In the genomic region with DNA sequence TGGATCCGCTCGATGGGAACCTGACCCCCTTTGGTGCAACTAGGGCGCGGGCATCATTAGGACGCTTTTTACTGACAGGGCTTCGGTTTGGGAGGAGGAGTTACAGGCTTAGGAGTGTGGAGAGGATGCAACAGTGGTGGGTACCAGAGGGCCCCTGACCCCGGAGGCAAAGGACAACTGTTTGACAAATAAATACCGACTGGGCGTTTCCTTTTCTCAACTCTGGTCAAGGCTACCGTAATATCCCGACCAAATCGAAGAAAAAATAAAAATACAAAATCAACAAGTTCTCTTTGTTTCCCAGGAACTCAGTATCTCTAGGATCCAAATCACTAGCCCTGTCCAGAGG, we compare ENCODE assay signal across 10 cellular contexts. TPM values are rescaled to one million over a fixed set of nuclear protein-coding genes. Genes with fewer than 3 reads are reported as not detected.
DNase-seq lines count a peak whose midpoint lies in the region; ATAC-seq, FAIRE-seq and TF ChIP-seq lines count a peak whose summit lies in the region.
"Had no signal": no experiment of that assay in that cellular context is flagged by ENCODE, and none has a peak within 500 bp of the region (broad histone marks: within the 10 kb centered on the region; RNA-seq: fewer than 3 reads in every experiment).

No MANE protein-coding gene starts in this region.

- in situ Hi-C loops in mammary epithelial cell (cut with MboI; ENCODE audit: low sequenced_read_pairs in 2 of 2) = no loop called here

- peaks cover 11% of the 10 kb centered on the region for H3K4me1 ChIP-seq in mammary epithelial cell (ENCODE audit: insufficient read depth, low read length)
- H3K4me1 ChIP-seq in mesenchymal stem cell (ENCODE audit: control insufficient read depth, insufficient read depth, low read depth, low read length) = peaks cover 14% of the 10 kb centered on the region
- peaks cover 5 to 30% (median 26%) of the 10 kb centered on the region in 4 donors for H3K4me1 ChIP-seq in upper lobe of left lung

- H3K4me3 Mint-ChIP-seq in activated naive CD4-positive, alpha-beta T cell treated with anti-CD3 and anti-CD28 coated beads for 36 hours = peak overlapping the region; percentile 38

- dilution Hi-C loops in mammary epithelial cell (cut with HindIII; ENCODE audit: low sequenced_read_pairs) = no loop called here

- H3K79me2 ChIP-seq in mammary epithelial cell (ENCODE audit: insufficient read depth, low read length) = no peaks in the 10 kb centered on the region

- H3K27me3 ChIP-seq in mammary epithelial cell (ENCODE audit: insufficient read depth, low read length) = peaks cover 34% of the 10 kb centered on the region
- peaks cover 86 to 87% of the 10 kb centered on the region in 2 experiments for H3K27me3 ChIP-seq in mesenchymal stem cell (ENCODE audit: control insufficient read depth in 1 of 2, insufficient read depth in 1 of 2, low read length in 2 of 2)
- H3K27me3 ChIP-seq in upper lobe of left lung = peaks cover 0 to 18% (median 6%) of the 10 kb centered on the region in 4 donors

- ATAC-seq in activated naive CD4-positive, alpha-beta T cell treated with anti-CD3 and anti-CD28 coated beads, Interleukin-2, amount 50 U/mL, for 72 hours = no peak
- ATAC-seq in upper lobe of left lung (ENCODE audit: low FRiP score in 2 of 2) (no peak), HG03565 (IDR thresholded peaks at IDR 0.05; ENCODE audit: unreplicated experiment) (no peak)

- TF ChIP-seq CTCF in mammary epithelial cell (conservative IDR thresholded peaks at IDR 0.05 in 1 of 2, IDR thresholded peaks at IDR 0.05 in 1 of 2; ENCODE audit: extremely low read depth in 1 of 2, insufficient read depth in 1 of 2, low read depth in 1 of 2, low read length in 2 of 2) (no peak), upper lobe of left lung (IDR thresholded peaks at IDR 0.05) (no peak)

- H3K23ac ChIP-seq in mesenchymal stem cell (ENCODE audit: low read length in 2 of 2) = no peak overlapping the region

- no peak overlapping the region for H2BK15ac ChIP-seq in mesenchymal stem cell (ENCODE audit: low read depth, poor library complexity, severe bottlenecking)

- H3K4me1 Mint-ChIP-seq in activated naive CD4-positive, alpha-beta T cell treated with anti-CD3 and anti-CD28 coated beads for 36 hours (ENCODE audit: low read depth) = peaks cover 3% of the 10 kb centered on the region

- peak overlapping the region; percentile 82 for H3K4me2 ChIP-seq in mammary epithelial cell (ENCODE audit: insufficient read depth, low read depth, low read length)
- H3K4me2 ChIP-seq in mesenchymal stem cell (ENCODE audit: low read length, poor library complexity, severe bottlenecking) = peak overlapping the region; percentile 35

- BruUV-seq in mammary epithelial cell (replicated peaks; lab: Mats Ljungman, UMichigan) = no TSS peak

- H3K27ac ChIP-seq in mammary epithelial cell (ENCODE audit: insufficient read depth, low read depth, low read length) (no peak overlapping the region), mesenchymal stem cell (ENCODE audit: low read length, poor library complexity, severe bottlenecking) (no peak overlapping the region), upper lobe of left lung (peak overlapping the region in 3 of 4 donors; percentile 58 to 85 (median 85))

- H2BK12ac ChIP-seq in mesenchymal stem cell (ENCODE audit: low read length in 2 of 2) = no peak overlapping the region

- CTCF ChIA-PET in activated naive CD4-positive, alpha-beta T cell treated with anti-CD3 and anti-CD28 coated beads for 36 hours (lab: Charles Lee) = interaction anchor here (1.1 kb wide), 1 partner anchor 178 kb away, joined by 3 read pairs; no protein-coding TSS in a partner anchor
- CTCF ChIA-PET in mammary epithelial cell (lab: Charles Lee; ENCODE audit: low non-redundant PET) = no interaction called here

- no peak for TF ChIP-seq EP300 in upper lobe of left lung (IDR thresholded peaks at IDR 0.05)

- H2BK120ac ChIP-seq in mesenchymal stem cell (ENCODE audit: low read depth, low read length) = no peak overlapping the region

- intact Hi-C loops in activated naive CD4-positive, alpha-beta T cell treated with anti-CD3 and anti-CD28 coated beads for 36 hours (cut with micrococcal nuclease) = loop anchor here (2.0 kb wide), 1 partner anchor 178 kb away; no protein-coding TSS in a partner anchor
- intact Hi-C loops in mammary epithelial cell (cut with micrococcal nuclease) = no loop called here

- H4K91ac ChIP-seq in mesenchymal stem cell (ENCODE audit: low read length) = peak overlapping the region; percentile 40

- H4K8ac ChIP-seq in mesenchymal stem cell (ENCODE audit: low read length) = no peak overlapping the region

- H3K14ac ChIP-seq in mesenchymal stem cell (ENCODE audit: low read length in 2 of 2) = no peak overlapping the region

- H3K27ac Mint-ChIP-seq in activated naive CD4-positive, alpha-beta T cell treated with anti-CD3 and anti-CD28 coated beads for 36 hours = no peak overlapping the region
- H3K27ac Mint-ChIP-seq in activated naive CD4-positive, alpha-beta T cell treated with anti-CD3 and anti-CD28 coated beads, Interleukin-2, amount 50 U/mL, for 72 hours = no peak overlapping the region

- H3K4me3 ChIP-seq in mammary epithelial cell (replicated peaks in 1 of 3; ENCODE audit: insufficient read depth in 1 of 3, low read depth in 2 of 3, low read length in 3 of 3) = peak overlapping the region; percentile 3 to 45 (median 29)
- H3K4me3 ChIP-seq in mesenchymal stem cell (ENCODE audit: insufficient read depth in 1 of 2, low read depth in 1 of 2, low read length in 2 of 2) = peak overlapping the region in 1 of 2 experiments; percentile 67
- H3K4me3 ChIP-seq in upper lobe of left lung = peak overlapping the region in 3 of 4 donors; percentile 31 to 56 (median 50)

- H2AFZ ChIP-seq in mammary epithelial cell (ENCODE audit: low read depth, low read length) (peak overlapping the region; percentile 58), mesenchymal stem cell (ENCODE audit: low read depth, low read length) (no peak overlapping the region)

- FAIRE-seq in GM12891 (lab: Jason Lieb, UNC) = no peak
- FAIRE-seq: small intestine had no signal

- no peaks in the 10 kb centered on the region for H3K9me3 Mint-ChIP-seq in activated naive CD4-positive, alpha-beta T cell treated with anti-CD3 and anti-CD28 coated beads for 36 hours
- no peaks in the 10 kb centered on the region for H3K9me3 Mint-ChIP-seq in activated naive CD4-positive, alpha-beta T cell treated with anti-CD3 and anti-CD28 coated beads, Interleukin-2, amount 50 U/mL, for 72 hours

- H3K27me3 Mint-ChIP-seq in activated naive CD4-positive, alpha-beta T cell treated with anti-CD3 and anti-CD28 coated beads for 36 hours (ENCODE audit: low read depth) = peaks cover 48% of the 10 kb centered on the region

- no peaks in the 10 kb centered on the region for H4K20me1 ChIP-seq in mammary epithelial cell (ENCODE audit: insufficient read depth, low read length)

- H2BK5ac ChIP-seq in mesenchymal stem cell (ENCODE audit: low read depth, low read length, poor library complexity, severe bottlenecking) = no peak overlapping the region

- no peak overlapping the region for H2AK5ac ChIP-seq in mesenchymal stem cell (ENCODE audit: low read length, severe bottlenecking)

- H3K79me1 ChIP-seq in mesenchymal stem cell (replicated peaks; ENCODE audit: low read length, poor library complexity, severe bottlenecking) = no peaks in the 10 kb centered on the region

- H3K9ac ChIP-seq in mammary epithelial cell (ENCODE audit: insufficient read depth, low read length) (no peak overlapping the region), mesenchymal stem cell (ENCODE audit: low read length) (no peak overlapping the region)

- H3K9me3 ChIP-seq in mammary epithelial cell (replicated peaks; ENCODE audit: insufficient read depth, low read length) (no peaks in the 10 kb centered on the region), mesenchymal stem cell (ENCODE audit: control insufficient read depth, low read length) (no peaks in the 10 kb centered on the region), upper lobe of left lung (no peaks in the 10 kb centered on the region)

- H3K36me3 Mint-ChIP-seq in activated naive CD4-positive, alpha-beta T cell treated with anti-CD3 and anti-CD28 coated beads for 36 hours (ENCODE audit: low read depth) = no peaks in the 10 kb centered on the region
- no peaks in the 10 kb centered on the region for H3K36me3 Mint-ChIP-seq in activated naive CD4-positive, alpha-beta T cell treated with anti-CD3 and anti-CD28 coated beads, Interleukin-2, amount 50 U/mL, for 72 hours

- no peak overlapping the region for H3K18ac ChIP-seq in mesenchymal stem cell (ENCODE audit: low read depth in 1 of 2, low read length in 2 of 2)

- H3K4ac ChIP-seq in mesenchymal stem cell (ENCODE audit: low read depth in 1 of 2, low read length in 2 of 2) = no peak overlapping the region

- TF ChIP-seq POLR2A in upper lobe of left lung (IDR thresholded peaks at IDR 0.05) = no peak
- no peak for TF ChIP-seq POLR2A in GM12891 (IDR thresholded peaks at IDR 0.05; ENCODE audit: low read depth, low read length)

- H3K36me3 ChIP-seq in mammary epithelial cell (ENCODE audit: insufficient read depth, low read length) (no peaks in the 10 kb centered on the region), mesenchymal stem cell (ENCODE audit: control insufficient read depth in 1 of 2, insufficient read depth in 2 of 2, low read depth in 1 of 2, low read length in 2 of 2) (no peaks in the 10 kb centered on the region), upper lobe of left lung (no peaks in the 10 kb centered on the region)

- no peak for DNase-seq in activated naive CD4-positive, alpha-beta T cell treated with anti-CD3 and anti-CD28 coated beads for 36 hours
- DNase-seq in activated naive CD4-positive, alpha-beta T cell treated with anti-CD3 and anti-CD28 coated beads, Interleukin-2, amount 50 U/mL, for 72 hours (ENCODE audit: low spot score in 2 of 2) = no peak
- DNase-seq in mammary epithelial cell (no peak), mesenchymal stem cell (no peak), upper lobe of left lung (no peak), GM03348 (ENCODE audit: low spot score) (no peak), GM12891 (ENCODE audit: insufficient read length, low spot score) (no peak)
- DNase-seq: activated effector memory CD4-positive, alpha-beta T cell treated with Interleukin-2 at 50 U/mL for 16 hours had no signal

- WGBS in mammary epithelial cell (ENCODE audit: low coverage, missing lambda C conversion rate) = 30% methylated on average over 10 of the region's 12 CpGs
- 27% methylated on average over 12 of the region's 12 CpGs for WGBS in mesenchymal stem cell
- WGBS in upper lobe of left lung, 2 donors = 13 to 16% methylated on average over 6 to 12 of the region's 12 CpGs

TF ChIP-seq in GM12891, 5 proteins besides CTCF, POLR2A, EP300 and RAD21 (continues in another document):
- TF ChIP-seq PAX5 (IDR thresholded peaks at IDR 0.05; ENCODE audit: insufficient read depth, low read length, severe bottlenecking) = no peak

RNA-seq across cellular contexts. Expression of a gene that starts 0.3 kb away (rescaled TPM):
- total RNA-seq in activated naive CD4-positive, alpha-beta T cell treated with anti-CD3 and anti-CD28 coated beads for 36 hours = under 1 TPM; 0.25 to 0.98 TPM
- 1 to 10 TPM in 1 of 2 donors, under 1 TPM in 1; 0.34 to 5.5 TPM for total RNA-seq in activated naive CD4-positive, alpha-beta T cell treated with anti-CD3 and anti-CD28 coated beads, Interleukin-2, amount 50 U/mL, for 72 hours
- total RNA-seq in mammary epithelial cell (1 to 10 TPM; 1.3 to 2.5 TPM), upper lobe of left lung (10 to 100 TPM in 1 of 6 donors, 1 to 10 TPM in 5; 4.4 to 32.5 (median 6.5) TPM)
- 2.1 TPM for polyA plus RNA-seq in mammary epithelial cell
- not detected for polyA minus RNA-seq in mammary epithelial cell
- polyA plus RNA-seq in mesenchymal stem cell (2013, experiment 1 of 2) = 2.3 TPM
- polyA plus RNA-seq in mesenchymal stem cell (2013, experiment 2 of 2) = 2.5 TPM
- polyA plus RNA-seq in GM12891 (2012; ENCODE audit: low read depth, missing spikeins) = 1.2 TPM

Comparison
In these comparisons a context has a peak if more than half of its experiments do, and no peak if none do; other contexts are left out.
1. H3K27ac ChIP-seq: peak in upper lobe of left lung (3 of 4); none in mammary epithelial cell (single experiment) and mesenchymal stem cell (single experiment).